Comparison of ENCODE assay signal across 6 cellular contexts in genomic region chr2:87572906-87573305, GRCh38.
DNase-seq lines count a peak whose midpoint lies in the region; ATAC-seq, FAIRE-seq and TF ChIP-seq lines count a peak whose summit lies in the region.
"Not testable (repeated sequence)": the region's sequence is repeated elsewhere in the genome, so short reads cannot be mapped to it uniquely, and the experiment has no call there.

No MANE protein-coding gene starts in this region.

- H3K27me3 ChIP-seq in HepG2 (ENCODE audit: control insufficient read depth in 1 of 2, insufficient read depth in 2 of 2, low read length in 2 of 2); thyroid gland: not testable (repeated sequence)

- not testable (repeated sequence) for DNase-seq in WTC11 (ENCODE audit: low spot score); HepG2 (ENCODE audit: low spot score)
- peak; percentile 62 for DNase-seq in Right ventricle myocardium inferior (ENCODE audit: missing footprints)
- DNase-seq in left ventricle myocardium superior, result peak; percentile 28
- peak; percentile 91 to 93 for DNase-seq in thyroid gland

- not testable (repeated sequence) for FAIRE-seq in HepG2 (lab: Jason Lieb, UNC)

- not testable (repeated sequence) for H3K36me3 ChIP-seq in KOPT-K1 (ENCODE audit: insufficient read depth, low read length); HepG2 (replicated peaks in 1 of 2; ENCODE audit: control insufficient read depth in 1 of 2, insufficient read depth in 2 of 2, low read length in 2 of 2); thyroid gland

- CTCF ChIA-PET in WTC11 (lab: Charles Lee); HepG2 (lab: Yijun Ruan, JAX; ENCODE audit: low intra/inter-chr PET ratio, low total read pairs): not testable (repeated sequence)

- H3K9me3 Mint-ChIP-seq in WTC11, result not testable (repeated sequence)

- TF ChIP-seq CTCF in WTC11 (IDR thresholded peaks at IDR 0.05); HepG2 (CRISPR knock-in tag; IDR thresholded peaks at IDR 0.05); thyroid gland (IDR thresholded peaks at IDR 0.05): not testable (repeated sequence)

- H3K4me3 Mint-ChIP-seq in WTC11, result not testable (repeated sequence)

- ATAC-seq in WTC11, result peak; percentile 21; the same call in 1 of the 2 replicates
- ATAC-seq in Right ventricle myocardium inferior, left ventricle myocardium superior: not testable (repeated sequence)
- peak; percentile 61 for ATAC-seq in HepG2

- WGBS in HepG2 (ENCODE audit: low lambda C conversion rate), result 78% methylated on average over 5 of the region's 12 CpGs
- WGBS in thyroid gland, 2 donors, result no CpG with 5 or more reads among the region's 12 CpGs

- not testable (repeated sequence) for H3K4me1 Mint-ChIP-seq in WTC11

- TF ChIP-seq POLR2A in HepG2 (IDR thresholded peaks at IDR 0.05; ENCODE audit: insufficient read depth in 1 of 2, low read depth in 2 of 2, low read length in 2 of 2); thyroid gland (IDR thresholded peaks at IDR 0.05): not testable (repeated sequence)

- H3K9ac ChIP-seq in HepG2 (ENCODE audit: insufficient read depth, low read depth, low read length), result not testable (repeated sequence)

- not testable (repeated sequence) for H3K79me2 ChIP-seq in HepG2 (ENCODE audit: insufficient read depth, low read length)

- H4K20me1 ChIP-seq in HepG2 (ENCODE audit: insufficient read depth, low read length), result not testable (repeated sequence)

- H3K4me3 ChIP-seq in HepG2 (replicated peaks in 1 of 3; ENCODE audit: insufficient read depth in 1 of 3, low read depth in 2 of 3, low read length in 3 of 3); thyroid gland (replicated peaks in 1 of 3): not testable (repeated sequence)

- H3K4me1 ChIP-seq in HepG2 (ENCODE audit: insufficient read depth, low read length), result peaks cover 29% of the 10 kb centered on the region
- not testable (repeated sequence) for H3K4me1 ChIP-seq in thyroid gland

- POLR2A ChIA-PET in WTC11 (lab: Charles Lee); HepG2 (lab: Yijun Ruan, JAX): not testable (repeated sequence)

- H3K9me3 ChIP-seq in KOPT-K1 (ENCODE audit: insufficient read depth, low read length, poor library complexity, severe bottlenecking); HepG2 (ENCODE audit: low read length); thyroid gland: not testable (repeated sequence)

- not testable (repeated sequence) for H3K4me2 ChIP-seq in HepG2 (ENCODE audit: low read depth, low read length)

- H3K27me3 Mint-ChIP-seq in WTC11 (ENCODE audit: low read depth), result not testable (repeated sequence)

- not testable (repeated sequence) for TF ChIP-seq EP300 in HepG2 (IDR thresholded peaks at IDR 0.05; ENCODE audit: low read depth in 2 of 2, low read length in 2 of 2); HepG2 (CRISPR knock-in tag; IDR thresholded peaks at IDR 0.05; ENCODE audit: borderline replicate concordance)

- TSS peak; percentile 79 for BruUV-seq in HepG2 (replicated peaks; lab: Mats Ljungman, UMichigan)

- not testable (repeated sequence) for H2AFZ ChIP-seq in HepG2 (ENCODE audit: low read length)

- not testable (repeated sequence) for H3K36me3 Mint-ChIP-seq in WTC11

- not testable (repeated sequence) for TF ChIP-seq RAD21 in HepG2 (CRISPR knock-in tag; IDR thresholded peaks at IDR 0.05)

- H3K27ac ChIP-seq in KOPT-K1 (ENCODE audit: low read depth, low read length, poor library complexity, severe bottlenecking) (peak overlapping the region; percentile 34), thyroid gland (peak overlapping the region in 1 of 3 donors; percentile 41)
- not testable (repeated sequence) for H3K27ac ChIP-seq in HepG2 (ENCODE audit: extremely low read length, insufficient read depth, low read length)

- intact Hi-C loops in Right ventricle myocardium inferior (cut with DNase I); left ventricle myocardium superior (cut with micrococcal nuclease); HepG2 (cut with micrococcal nuclease; ENCODE audit: unreplicated experiment); thyroid gland (cut with DNase I): not testable (repeated sequence)

- in situ Hi-C loops in HepG2 (cut with HindIII; ENCODE audit: extremely low pct_ligation_motif_present, low pct_unique_long_range_greater_than_20kb), result not testable (repeated sequence)

- H3K27ac Mint-ChIP-seq in WTC11, result not testable (repeated sequence)

TF ChIP-seq in HepG2, 621 proteins besides CTCF, POLR2A, EP300 and RAD21:
- TF ChIP-seq ZNF687 (CRISPR knock-in tag; IDR thresholded peaks at IDR 0.05), result peak; percentile 32; the same call in 1 of the 2 replicates
